24 cellular contexts compared by ENCODE assay signal in the genomic region with DNA sequence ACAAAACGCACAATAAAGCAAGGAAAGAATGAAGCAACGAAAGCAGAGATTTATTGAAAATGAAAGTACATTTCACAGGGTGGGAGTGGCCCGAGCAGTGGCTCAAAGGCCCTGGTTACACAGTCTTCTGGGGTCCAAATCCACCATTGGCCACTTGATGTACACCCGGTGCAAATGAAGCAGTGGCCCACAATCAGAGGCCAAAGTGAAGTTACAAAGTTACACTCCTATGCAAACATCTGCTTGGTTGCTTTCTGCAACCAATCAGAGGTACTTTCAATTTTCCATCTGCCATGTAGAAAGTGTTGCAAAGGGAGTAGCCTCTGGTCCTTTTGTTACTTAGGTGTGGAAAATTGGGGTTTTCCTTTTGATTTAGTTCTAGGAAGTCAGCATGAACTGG. TPM values are rescaled to one million over a fixed set of nuclear protein-coding genes. Genes with fewer than 3 reads are reported as not detected.
"Had no signal": no experiment of that assay in that cellular context is flagged by ENCODE, and none has a peak within 500 bp of the region (broad histone marks: within the 10 kb centered on the region; RNA-seq: fewer than 3 reads in every experiment).

No MANE protein-coding gene starts in this region.

- H3K4me3 Mint-ChIP-seq: activated B cell treated with CpG ODN at 0.5 μM for 24 hours; activated naive CD8-positive, alpha-beta T cell; activated T-cell treated with anti-CD3 and anti-CD28 coated beads, Interleukin-2, amount 50 U/mL, for 4 hours; central memory CD8-positive, alpha-beta T cell; T-helper 17 cell had no signal

- H3K27me3 ChIP-seq: breast epithelium, sigmoid colon, upper lobe of left lung had no signal

- ATAC-seq: activated T-cell treated with anti-CD3 and anti-CD28 coated beads, Interleukin-2, amount 50 U/mL, for 4 hours; esophagus mucosa; gastrocnemius medialis; left ventricle myocardium superior; mucosa of descending colon; T-helper 17 cell had no signal

- H3K27ac ChIP-seq: breast epithelium, gastrocnemius medialis, sigmoid colon, upper lobe of left lung had no signal

- H3K4me1 ChIP-seq: breast epithelium, gastrocnemius medialis, sigmoid colon, upper lobe of left lung had no signal

- H3K4me1 Mint-ChIP-seq: activated B cell treated with CpG ODN at 0.5 μM for 24 hours had no signal

- H3K9me3 Mint-ChIP-seq: central memory CD8-positive, alpha-beta T cell had no signal

- H3K4me3 ChIP-seq: breast epithelium, gastrocnemius medialis, mucosa of descending colon, sigmoid colon, upper lobe of left lung had no signal

- H3K36me3 ChIP-seq: breast epithelium, gastrocnemius medialis, sigmoid colon, upper lobe of left lung had no signal

- DNase-seq: activated B cell treated with CpG ODN at 0.5 μM for 24 hours; activated CD4-positive, alpha-beta T cell treated with anti-CD3 and anti-CD28 coated beads for 4 hours; activated CD4-positive, alpha-beta T cell treated with anti-CD3 and anti-CD28 coated beads, Interleukin-2, amount 50 U/mL, for 48 hours; activated CD8-positive, alpha-beta memory T cell treated with anti-CD3 and anti-CD28 coated beads, Interleukin-2, amount 50 U/mL, for 48 hours; activated naive CD4-positive, alpha-beta T cell; activated T-cell treated with anti-CD3 and anti-CD28 coated beads, Interleukin-2, amount 50 U/mL, for 4 hours; amniotic stem cell; effector memory CD4-positive, alpha-beta T cell; gastrocnemius medialis; hippocampal formation; left ventricle myocardium superior; mucosa of descending colon; occipital lobe; sigmoid colon; stimulated activated CD4-positive, alpha-beta T cell treated with anti-CD3 and anti-CD28 coated beads, Interleukin-2, amount 100 ng/mL, for 48 hours; stimulated activated CD8-positive, alpha-beta memory T cell treated with anti-CD3 and anti-CD28 coated beads, Interleukin-4, amount 100 ng/mL, for 48 hours; stimulated activated naive CD4-positive, alpha-beta T cell; T-helper 17 cell; upper lobe of left lung had no signal

- H3K27ac Mint-ChIP-seq: activated B cell treated with CpG ODN at 0.5 μM for 24 hours; activated naive CD8-positive, alpha-beta T cell; activated T-helper 2 cell treated with anti-CD3 and anti-CD28 coated beads, Interferon-gamma antibody, Interleukin-2, Interleukin-4, amounts not matched to agents 10 μg/mL and 5 μg/mL and 100 μg/mL, durations not matched to agents 14 hours and 24 hours and 36 hours; T-helper 17 cell had no signal

- H3K36me3 Mint-ChIP-seq: activated naive CD8-positive, alpha-beta T cell had no signal

RNA-seq across cellular contexts. Expression of gene DNAH14, which starts 10.0 kb away (rescaled TPM):
- total RNA-seq: activated B cell treated with CpG ODN at 0.5 μM for 24 hours had no signal
